Comparison of ENCODE assay signal across 8 cellular contexts in the genomic region with DNA sequence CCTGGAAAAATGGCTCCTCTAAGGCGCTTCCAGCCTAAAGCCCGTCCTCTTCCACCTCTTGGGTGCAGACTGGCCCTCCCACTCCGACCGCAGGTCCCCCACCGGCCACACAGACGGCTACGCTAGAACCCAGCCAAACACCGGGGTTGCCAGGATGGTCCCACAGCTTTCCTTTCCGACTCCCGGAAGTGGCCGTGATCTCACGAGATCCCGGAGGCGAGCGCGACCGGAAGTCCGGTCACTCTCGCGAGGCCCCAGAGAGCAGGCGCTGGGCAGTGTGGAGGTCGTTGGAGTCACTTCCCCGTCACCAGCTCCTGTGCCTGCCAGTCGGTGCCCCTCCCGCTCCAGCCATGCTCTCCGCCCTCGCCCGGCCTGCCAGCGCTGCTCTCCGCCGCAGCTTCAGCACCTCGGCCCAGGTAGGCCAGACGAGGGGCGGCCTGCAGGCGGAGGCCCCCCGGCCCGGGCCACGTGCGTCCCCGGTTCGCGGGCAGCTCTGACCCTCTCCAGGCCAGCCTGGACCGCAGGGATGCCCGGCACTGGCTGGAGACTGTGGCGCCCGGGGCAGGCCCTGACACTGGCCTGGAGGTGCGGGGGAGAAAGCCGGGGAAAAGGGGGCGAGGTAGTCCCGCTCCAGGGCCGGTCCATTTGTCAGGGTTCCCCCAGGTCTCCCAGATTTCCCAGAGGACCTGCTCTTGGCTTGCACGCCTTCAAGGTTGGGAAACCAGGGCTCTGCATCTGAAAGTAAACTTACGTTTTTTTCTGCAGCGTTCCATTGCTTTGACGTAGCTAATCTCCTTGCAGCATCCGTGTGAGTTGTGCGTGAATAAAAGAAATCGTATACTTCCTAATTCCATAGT. TPM values are rescaled to one million over a fixed set of nuclear protein-coding genes. Genes with fewer than 3 reads are reported as not detected.
DNase-seq lines count a peak whose midpoint lies in the region; ATAC-seq and TF ChIP-seq lines count a peak whose summit lies in the region.

A gene with protein sequence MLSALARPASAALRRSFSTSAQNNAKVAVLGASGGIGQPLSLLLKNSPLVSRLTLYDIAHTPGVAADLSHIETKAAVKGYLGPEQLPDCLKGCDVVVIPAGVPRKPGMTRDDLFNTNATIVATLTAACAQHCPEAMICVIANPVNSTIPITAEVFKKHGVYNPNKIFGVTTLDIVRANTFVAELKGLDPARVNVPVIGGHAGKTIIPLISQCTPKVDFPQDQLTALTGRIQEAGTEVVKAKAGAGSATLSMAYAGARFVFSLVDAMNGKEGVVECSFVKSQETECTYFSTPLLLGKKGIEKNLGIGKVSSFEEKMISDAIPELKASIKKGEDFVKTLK (plus strand): TSS at position 296 of the 857 bp plus-strand sequence. CDS start 55 bp downstream, at position 351.
A gene with protein sequence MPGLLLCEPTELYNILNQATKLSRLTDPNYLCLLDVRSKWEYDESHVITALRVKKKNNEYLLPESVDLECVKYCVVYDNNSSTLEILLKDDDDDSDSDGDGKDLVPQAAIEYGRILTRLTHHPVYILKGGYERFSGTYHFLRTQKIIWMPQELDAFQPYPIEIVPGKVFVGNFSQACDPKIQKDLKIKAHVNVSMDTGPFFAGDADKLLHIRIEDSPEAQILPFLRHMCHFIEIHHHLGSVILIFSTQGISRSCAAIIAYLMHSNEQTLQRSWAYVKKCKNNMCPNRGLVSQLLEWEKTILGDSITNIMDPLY (minus strand): TSS at position 190 of the 857 bp plus-strand sequence. CDS start 17,477 bp downstream, outside the sequence.

- H3K9me3 Mint-ChIP-seq in endothelial cell (ENCODE audit: unreplicated experiment) (no peaks in the 10 kb centered on the region), mesothelial cell of epicardium (no peaks in the 10 kb centered on the region)

- ATAC-seq in GM21515 (IDR thresholded peaks at IDR 0.05; ENCODE audit: unreplicated experiment), result peak; percentile 94

- H3K79me2 ChIP-seq in OCI-LY3 (ENCODE audit: low read length), result peaks cover 96% of the 10 kb centered on the region

- H3K27ac Mint-ChIP-seq in endothelial cell (ENCODE audit: unreplicated experiment) (peak within 1 kb of the TSS; percentile 99), mesothelial cell of epicardium (peak within 1 kb of the TSS; percentile 99)

- peak within 1 kb of the TSS; percentile 78 for H2AFZ ChIP-seq in OCI-LY3 (ENCODE audit: low read depth, low read length)

- H3K9me3 ChIP-seq in HUES64 (ENCODE audit: insufficient read depth, low read depth, low read length) (no peaks in the 10 kb centered on the region), OCI-LY3 (ENCODE audit: insufficient read depth, low read length) (no peaks in the 10 kb centered on the region)

- TF ChIP-seq CTCF in OCI-LY3 (IDR thresholded peaks at IDR 0.05; ENCODE audit: low read depth, low read length) (no peak), endothelial cell (IDR thresholded peaks at IDR 0.05; ENCODE audit: unreplicated experiment) (no peak), mesothelial cell of epicardium (IDR thresholded peaks at IDR 0.05; ENCODE audit: unreplicated experiment) (no peak)

- H3K4me1 ChIP-seq in HUES64 (ENCODE audit: insufficient read depth, low read length), result peaks cover 9% of the 10 kb centered on the region
- H3K4me1 ChIP-seq in OCI-LY3 (ENCODE audit: low read length), result peaks cover 15% of the 10 kb centered on the region

- under 1% methylated on average over 58 of the region's 58 CpGs for WGBS in HUES64

- peaks cover 13% of the 10 kb centered on the region; the same call in 1 of the 2 replicates for H4K20me1 ChIP-seq in OCI-LY3 (ENCODE audit: insufficient read depth, low read length)

- peak within 1 kb of the TSS; percentile 99 for H3K4me3 Mint-ChIP-seq in endothelial cell (ENCODE audit: unreplicated experiment)
- H3K4me3 Mint-ChIP-seq in mesothelial cell of epicardium, result peak within 1 kb of the TSS; percentile 99

- peak within 1 kb of the TSS; percentile 81 for H3K4me2 ChIP-seq in OCI-LY3 (ENCODE audit: low read length)

- H3K4me3 ChIP-seq in HUES64 (ENCODE audit: low read length), result peak within 1 kb of the TSS; percentile 99
- peak within 1 kb of the TSS; percentile 93 for H3K4me3 ChIP-seq in OCI-LY3 (ENCODE audit: low read length)

- H3K36me3 Mint-ChIP-seq in endothelial cell (ENCODE audit: low read depth, unreplicated experiment), result peaks cover 17% of the 10 kb centered on the region
- peaks cover 4% of the 10 kb centered on the region for H3K36me3 Mint-ChIP-seq in mesothelial cell of epicardium

- H3K27me3 Mint-ChIP-seq in endothelial cell (ENCODE audit: unreplicated experiment), result peaks cover 5% of the 10 kb centered on the region
- H3K27me3 Mint-ChIP-seq in mesothelial cell of epicardium (ENCODE audit: low read depth), result no peaks in the 10 kb centered on the region

- DNase-seq in DMS 273 (lab: John Stamatoyannopoulos, UW; ENCODE audit: unreplicated experiment), result peak; percentile 99
- DNase-seq in activated CD8-positive, alpha-beta memory T cell treated with anti-CD3 and anti-CD28 coated beads, Interleukin-2, amount 50 U/mL, for 48 hours, result peak; percentile 94
- peak; percentile 95 for DNase-seq in endothelial cell (ENCODE audit: low spot score)
- peak; percentile 77 to 90 for DNase-seq in mesothelial cell of epicardium (ENCODE audit: low spot score in 2 of 2, unreplicated experiment in 2 of 2)
- DNase-seq in stimulated activated CD8-positive, alpha-beta memory T cell treated with anti-CD3 and anti-CD28 coated beads, Interleukin-15, amount 100 ng/mL, for 4 hours (ENCODE audit: low read depth in 2 of 2), result peak; percentile 76 to 78

- H3K36me3 ChIP-seq in HUES64 (ENCODE audit: insufficient read depth, low read length) (peaks cover 30% of the 10 kb centered on the region), OCI-LY3 (replicated peaks; ENCODE audit: low read depth, low read length) (peaks cover 20% of the 10 kb centered on the region)

- H3K27ac ChIP-seq in HUES64 (ENCODE audit: low read depth, low read length), result peak within 1 kb of the TSS; percentile 89
- peak within 1 kb of the TSS; percentile 46 for H3K27ac ChIP-seq in OCI-LY3 (ENCODE audit: low read length)

- peak within 1 kb of the TSS; percentile 97 for H3K9ac ChIP-seq in HUES64 (ENCODE audit: low read depth, low read length)
- H3K9ac ChIP-seq in OCI-LY3 (ENCODE audit: low read length), result peak within 1 kb of the TSS; percentile 91

- H3K4me1 Mint-ChIP-seq in endothelial cell (ENCODE audit: unreplicated experiment) (peaks cover 23% of the 10 kb centered on the region), mesothelial cell of epicardium (peaks cover 19% of the 10 kb centered on the region)

- no peaks in the 10 kb centered on the region for H3K27me3 ChIP-seq in HUES64 (ENCODE audit: insufficient read depth, low read length)
- H3K27me3 ChIP-seq in OCI-LY3 (ENCODE audit: low read depth, low read length), result no peaks in the 10 kb centered on the region

RNA-seq across cellular contexts. Expression of the first gene that starts in this region (rescaled TPM):
- 160 TPM for polyA plus RNA-seq in HUES64 (2013, experiment 1 of 2)
- polyA plus RNA-seq in HUES64 (2013, experiment 2 of 2), result 176 TPM
- 109 TPM for total RNA-seq in endothelial cell (ENCODE audit: unreplicated experiment)
- total RNA-seq in mesothelial cell of epicardium, result 133 to 142 TPM (median 137 TPM) in 3 replicates

RNA-seq across cellular contexts. Expression of the second gene that starts in this region (rescaled TPM):
- 31.8 TPM for polyA plus RNA-seq in HUES64 (2013, experiment 1 of 2)
- 42.1 TPM for polyA plus RNA-seq in HUES64 (2013, experiment 2 of 2)
- total RNA-seq in endothelial cell (ENCODE audit: unreplicated experiment), result 46.3 TPM
- 35.3 to 40.7 TPM (median 39.9 TPM) in 3 replicates for total RNA-seq in mesothelial cell of epicardium

Comparison
In these comparisons a context has a peak if more than half of its experiments do, and no peak if none do; other contexts are left out.
1. Peak in every context shown above with its lines: DNase-seq, ATAC-seq, H3K4me3 ChIP-seq and H3K27ac ChIP-seq.